In genomic region chr11:113378013-113378412, GRCh38 we compare ENCODE assay signal across 27 cellular contexts. TPM values are rescaled to one million over a fixed set of nuclear protein-coding genes. Genes with fewer than 3 reads are reported as not detected.
DNase-seq lines count a peak whose midpoint lies in the region; TF ChIP-seq lines count a peak whose summit lies in the region.
"Had no signal": no experiment of that assay in that cellular context is flagged by ENCODE, and none has a peak within 500 bp of the region (broad histone marks: within the 10 kb centered on the region; RNA-seq: fewer than 3 reads in every experiment).

No MANE protein-coding gene starts in this region.

- TF ChIP-seq CTCF in cardiac muscle cell (IDR thresholded peaks at IDR 0.05; ENCODE audit: low read depth, low read length) (no peak), left ventricle myocardium inferior (IDR thresholded peaks at IDR 0.05; ENCODE audit: borderline replicate concordance) (no peak), endodermal cell (conservative IDR thresholded peaks at IDR 0.05) (no peak), type B pancreatic cell (conservative IDR thresholded peaks at IDR 0.05) (no peak)

- H3K36me3 Mint-ChIP-seq in endodermal cell (ENCODE audit: low read depth) (no peaks in the 10 kb centered on the region), type B pancreatic cell (peaks cover 14% of the 10 kb centered on the region)
- H3K36me3 Mint-ChIP-seq: natural killer cell had no signal

- H3K4me3 Mint-ChIP-seq in endodermal cell (peak overlapping the region; percentile 8), type B pancreatic cell (no peak overlapping the region)
- H3K4me3 Mint-ChIP-seq: activated naive CD4-positive, alpha-beta T cell treated with anti-CD3 and anti-CD28 coated beads, Interleukin-2, amount 50 U/mL, for 24 hours; B cell; natural killer cell; stimulated activated naive B cell treated with anti-CD40 and anti-IgM and Interleukin-4, amounts not matched to agents 10 μg/mL and 1 μg/mL and 100 μg/mL, for 72 hours had no signal

- H3K4me1 ChIP-seq in cardiac muscle cell (ENCODE audit: low read depth) (peaks cover 39% of the 10 kb centered on the region), left ventricle myocardium inferior (no peaks in the 10 kb centered on the region), endodermal cell (ENCODE audit: control insufficient read depth, insufficient read depth, low read length) (peaks cover 22% of the 10 kb centered on the region)
- H3K4me1 ChIP-seq: A549, vagina had no signal

- H3K27ac ChIP-seq in cardiac muscle cell = peak overlapping the region; percentile 35
- H3K27ac ChIP-seq in left ventricle myocardium inferior (replicated peaks) = no peak overlapping the region
- H3K27ac ChIP-seq in endodermal cell (ENCODE audit: low read depth, low read length) = no peak overlapping the region
- H3K27ac ChIP-seq: A549, ovary, SK-N-MC, vagina had no signal

- H3K9me3 ChIP-seq in cardiac muscle cell (ENCODE audit: low read depth) (no peaks in the 10 kb centered on the region), left ventricle myocardium inferior (replicated peaks) (no peaks in the 10 kb centered on the region), endodermal cell (ENCODE audit: control insufficient read depth, low read length) (no peaks in the 10 kb centered on the region)
- H3K9me3 ChIP-seq: A549, ovary, vagina had no signal

- H3K9ac ChIP-seq in endodermal cell (ENCODE audit: extremely low read depth, low read length, poor library complexity, severe bottlenecking) = no peak overlapping the region

- 21% methylated on average over 2 of the region's 2 CpGs; no CpG with 5 or more reads in 1 of the 2 experiments for WGBS in endodermal cell (ENCODE audit: insufficient coverage in 1 of 2, insufficient read length in 1 of 2), 2 experiments

- no peak for DNase-seq in cardiac muscle cell (ENCODE audit: low read depth in 1 of 2, low spot score in 1 of 2)
- DNase-seq in left ventricle myocardium inferior = no peak
- peak; percentile 38 for DNase-seq in NCI-H82 treated with DMSO at 0.1 percent for 48 hours (lab: John Stamatoyannopoulos, UW; ENCODE audit: unreplicated experiment)
- DNase-seq in endodermal cell = peak; percentile 66
- no peak for DNase-seq in type B pancreatic cell (ENCODE audit: extremely low spot score, unreplicated experiment)
- DNase-seq in GM03348 (ENCODE audit: low spot score) = no peak
- no peak for DNase-seq in central memory CD4-positive, alpha-beta T cell
- no peak for DNase-seq in mesenteric fat pad (ENCODE audit: low spot score)
- DNase-seq: GF-D8; Karpas-422; mesenchymal stem cell; natural killer cell; NCI-H1930; NCI-H226; ovary; stimulated activated CD4-positive, alpha-beta T cell treated with anti-CD3 and anti-CD28 coated beads, Interleukin-2, amount 100 ng/mL, for 48 hours; stimulated activated naive B cell treated with anti-CD40 and anti-IgM and Interleukin-4, amounts not matched to agents 10 μg/mL and 1 μg/mL and 100 μg/mL, for 72 hours; T-helper 2 cell had no signal

- H3K27me3 ChIP-seq in cardiac muscle cell = no peaks in the 10 kb centered on the region
- peaks cover 26% of the 10 kb centered on the region for H3K27me3 ChIP-seq in left ventricle myocardium inferior (ENCODE audit: low read depth)
- H3K27me3 ChIP-seq in endodermal cell (ENCODE audit: control insufficient read depth, insufficient read depth, low read length, poor library complexity, severe bottlenecking) = peaks cover 13% of the 10 kb centered on the region
- H3K27me3 ChIP-seq: ovary, vagina had no signal

- H3K4me1 Mint-ChIP-seq in endodermal cell (peaks cover 55% of the 10 kb centered on the region), type B pancreatic cell (ENCODE audit: unreplicated experiment) (peaks cover 6% of the 10 kb centered on the region)
- H3K4me1 Mint-ChIP-seq: natural killer cell had no signal

- H3K4me3 ChIP-seq in cardiac muscle cell (no peak overlapping the region), left ventricle myocardium inferior (no peak overlapping the region), endodermal cell (ENCODE audit: low read length) (peak overlapping the region; percentile 31)
- H3K4me3 ChIP-seq: A549, ovary, SK-N-MC, vagina had no signal

- intact Hi-C loops in left ventricle myocardium inferior (cut with micrococcal nuclease) = no loop called here

- H3K36me3 ChIP-seq in cardiac muscle cell (no peaks in the 10 kb centered on the region), left ventricle myocardium inferior (peaks cover 4% of the 10 kb centered on the region), endodermal cell (ENCODE audit: control insufficient read depth, insufficient read depth, low read length) (no peaks in the 10 kb centered on the region)
- H3K36me3 ChIP-seq: ovary, vagina had no signal

- peaks cover 34% of the 10 kb centered on the region for H3K27me3 Mint-ChIP-seq in endodermal cell (ENCODE audit: insufficient read depth)
- H3K27me3 Mint-ChIP-seq in type B pancreatic cell = peaks cover 3% of the 10 kb centered on the region
- H3K27me3 Mint-ChIP-seq: activated naive CD4-positive, alpha-beta T cell treated with anti-CD3 and anti-CD28 coated beads, Interleukin-2, amount 50 U/mL, for 24 hours; B cell; stimulated activated naive B cell treated with anti-CD40 and anti-IgM and Interleukin-4, amounts not matched to agents 10 μg/mL and 1 μg/mL and 100 μg/mL, for 72 hours had no signal

- H3K27ac Mint-ChIP-seq in endodermal cell = no peak overlapping the region
- H3K27ac Mint-ChIP-seq in type B pancreatic cell = peak overlapping the region; percentile 15
- H3K27ac Mint-ChIP-seq: activated naive CD4-positive, alpha-beta T cell treated with anti-CD3 and anti-CD28 coated beads, Interleukin-2, amount 50 U/mL, for 24 hours; natural killer cell; stimulated activated naive B cell treated with anti-CD40 and anti-IgM and Interleukin-4, amounts not matched to agents 10 μg/mL and 1 μg/mL and 100 μg/mL, for 72 hours had no signal

- peaks cover 6% of the 10 kb centered on the region for H3K9me3 Mint-ChIP-seq in endodermal cell
- H3K9me3 Mint-ChIP-seq in type B pancreatic cell = no peaks in the 10 kb centered on the region
- H3K9me3 Mint-ChIP-seq: activated naive CD4-positive, alpha-beta T cell treated with anti-CD3 and anti-CD28 coated beads, Interleukin-2, amount 50 U/mL, for 24 hours; natural killer cell had no signal

RNA-seq across cellular contexts. Expression of gene ANKK1, which starts 9.6 kb away (rescaled TPM):
- 0.09 and 0.18 TPM in 2 replicates for total RNA-seq in cardiac muscle cell
- not detected in 2 replicates for polyA plus RNA-seq in cardiac muscle cell
- not detected for total RNA-seq in left ventricle myocardium inferior
- total RNA-seq in endodermal cell = not detected
- 0.11 TPM for polyA plus RNA-seq in endodermal cell (2013, experiment 1 of 2)
- polyA plus RNA-seq in endodermal cell (2013, experiment 2 of 2) = 0.17 TPM
- 0.36 and 0.53 TPM in 2 replicates for total RNA-seq in type B pancreatic cell (ENCODE audit: low replicate concordance)
- total RNA-seq in mesenteric fat pad = 0.13 TPM
- total RNA-seq: dermis microvascular lymphatic vessel endothelial cell, endothelial cell of umbilical vein, H1, temporal lobe had no signal
- polyA plus RNA-seq: endothelial cell of umbilical vein had no signal

Comparison
In these comparisons a context has a peak if more than half of its experiments do, and no peak if none do; other contexts are left out.
1. DNase-seq: peak in NCI-H82 treated with DMSO at 0.1 percent for 48 hours (single experiment) and endodermal cell (single experiment); none in cardiac muscle cell (0 of 2), left ventricle myocardium inferior (single experiment), type B pancreatic cell (single experiment), GM03348 (single experiment), central memory CD4-positive, alpha-beta T cell (single experiment) and mesenteric fat pad (single experiment).